Comparison of ENCODE assay signal across 1 cellular context in the genomic region with DNA sequence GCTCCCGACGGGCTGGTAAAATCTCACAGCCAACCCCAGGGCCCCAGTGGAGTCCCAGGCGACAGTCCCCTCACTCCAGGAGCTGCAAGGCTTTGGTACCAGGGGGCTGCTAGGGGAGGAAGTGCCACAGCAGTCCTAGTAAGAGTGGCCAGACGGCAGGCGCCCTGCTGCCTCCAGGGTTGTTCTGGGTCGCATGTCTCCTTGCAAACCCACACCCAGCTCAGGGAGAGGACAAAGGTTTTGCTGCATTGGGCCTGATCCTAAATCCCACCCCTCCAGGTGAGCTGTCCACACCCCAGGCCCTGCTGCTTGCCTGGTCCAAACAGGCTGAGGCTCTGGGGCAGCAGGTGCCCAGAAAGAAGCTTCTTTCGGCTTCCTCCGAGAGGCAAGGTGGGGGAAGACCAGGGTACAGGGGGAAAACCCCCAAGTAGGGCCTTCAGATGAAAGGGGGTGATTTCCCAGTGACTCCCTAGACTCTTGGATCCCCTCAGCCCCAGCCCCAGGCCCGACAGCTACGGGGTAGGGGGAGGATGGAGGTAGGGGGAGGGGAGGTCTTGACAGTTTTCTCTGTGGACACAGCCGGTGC.
A peak's percentile ranks its signal among the peaks of the same experiment; 100 is the strongest.
TF ChIP-seq lines count a peak whose summit lies in the region.

No MANE protein-coding gene starts in this region.

TF ChIP-seq in K562, 482 proteins besides CTCF, POLR2A, EP300 and RAD21:
- peak; percentile 38; the same call in 1 of the 2 replicates for TF ChIP-seq EZH2 (IDR thresholded peaks at IDR 0.05; ENCODE audit: borderline replicate concordance, low read depth, low read length)
- no peak for TF ChIP-seq ARHGAP35 (IDR thresholded peaks at IDR 0.05; ENCODE audit: partially characterized antibody)
- no peak for TF ChIP-seq BHLHE40 (IDR thresholded peaks at IDR 0.05; ENCODE audit: low read length)
- TF ChIP-seq SPI1 (IDR thresholded peaks at IDR 0.05; ENCODE audit: borderline replicate concordance, low read depth, low read length), result 0 out of 2 replicates have a peak, but pooled peaks have one; percentile 15
- TF ChIP-seq MAFK (IDR thresholded peaks at IDR 0.05; ENCODE audit: low read length), result no peak
